ENCODE assay signal across 17 cellular contexts in the genomic region with DNA sequence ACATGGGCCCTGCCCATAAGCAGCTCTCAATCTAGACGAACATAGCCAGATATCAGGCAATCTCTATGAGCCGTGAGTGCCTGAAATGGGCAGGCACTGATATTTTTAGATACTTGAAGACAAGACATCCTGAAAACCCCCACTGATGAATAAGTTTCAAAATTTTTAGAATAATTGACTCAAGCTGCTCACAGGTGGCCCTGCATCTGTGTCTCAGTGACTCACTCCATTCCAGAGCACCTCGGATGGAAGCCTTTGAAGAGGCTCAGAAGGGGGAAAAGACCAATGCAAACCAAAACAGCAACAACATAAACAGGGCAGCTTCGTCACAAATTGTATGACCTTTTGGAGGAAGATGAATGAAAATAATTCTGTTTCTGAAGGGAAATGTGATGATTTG. TPM values are rescaled to one million over a fixed set of nuclear protein-coding genes. Genes with fewer than 3 reads are reported as not detected.
A peak's percentile ranks its signal among the peaks of the same experiment; 100 is the strongest.
DNase-seq lines count a peak whose midpoint lies in the region; ATAC-seq and TF ChIP-seq lines count a peak whose summit lies in the region.
"Had no signal": no experiment of that assay in that cellular context is flagged by ENCODE, and none has a peak within 500 bp of the region (broad histone marks: within the 10 kb centered on the region; RNA-seq: fewer than 3 reads in every experiment).

No MANE protein-coding gene starts in this region.

- TF ChIP-seq CTCF in foreskin fibroblast (IDR thresholded peaks at IDR 0.05; ENCODE audit: low read depth, low read length) = no peak

- H3K9me3 ChIP-seq in SJSA1 (replicated peaks) = 0 out of 2 replicates have a peak, but pooled peaks cover 2% of the 10 kb centered on the region

- H3K4me3 ChIP-seq in SJSA1 = no peak overlapping the region
- no peak overlapping the region for H3K4me3 ChIP-seq in foreskin fibroblast (ENCODE audit: low read depth in 1 of 2, low read length in 2 of 2)
- H3K4me3 ChIP-seq: GM12878 had no signal

- ATAC-seq in activated CD8-positive, alpha-beta T cell treated with anti-CD3 and anti-CD28 coated beads, Interleukin-2, amount 10 ng/mL, durations not matched to agents 7 days and 5 days = no peak
- ATAC-seq: GM12878 had no signal

- H3K4me3 Mint-ChIP-seq in activated CD8-positive, alpha-beta T cell treated with anti-CD3 and anti-CD28 coated beads, Interleukin-2, amount 10 ng/mL, durations not matched to agents 7 days and 5 days = no peak overlapping the region
- H3K4me3 Mint-ChIP-seq: CD4-positive, alpha-beta T cell had no signal

- H3K4me1 Mint-ChIP-seq in activated CD8-positive, alpha-beta T cell treated with anti-CD3 and anti-CD28 coated beads, Interleukin-2, amount 10 ng/mL, durations not matched to agents 7 days and 5 days (ENCODE audit: low read depth) = no peaks in the 10 kb centered on the region

- POLR2A ChIA-PET in activated CD8-positive, alpha-beta T cell treated with anti-CD3 and anti-CD28 coated beads, Interleukin-2, amount 10 ng/mL, durations not matched to agents 7 days and 5 days (lab: Charles Lee) = no interaction called here

- no peaks in the 10 kb centered on the region for H3K27me3 ChIP-seq in SJSA1 (replicated peaks)
- H3K27me3 ChIP-seq: BE2C had no signal

- no peaks in the 10 kb centered on the region for H3K36me3 ChIP-seq in SJSA1
- H3K36me3 ChIP-seq: BE2C had no signal

- CTCF ChIA-PET in activated CD8-positive, alpha-beta T cell treated with anti-CD3 and anti-CD28 coated beads, Interleukin-2, amount 10 ng/mL, durations not matched to agents 7 days and 5 days (lab: Charles Lee) = no interaction called here

- H3K27ac Mint-ChIP-seq in activated CD8-positive, alpha-beta T cell treated with anti-CD3 and anti-CD28 coated beads, Interleukin-2, amount 10 ng/mL, durations not matched to agents 7 days and 5 days = no peak overlapping the region
- H3K27ac Mint-ChIP-seq: CD4-positive, alpha-beta T cell had no signal

- H3K9me3 Mint-ChIP-seq in activated CD8-positive, alpha-beta T cell treated with anti-CD3 and anti-CD28 coated beads, Interleukin-2, amount 10 ng/mL, durations not matched to agents 7 days and 5 days (ENCODE audit: insufficient read depth) = peaks cover 18% of the 10 kb centered on the region

- H3K27ac ChIP-seq in SJSA1 = peak overlapping the region; percentile 50
- H3K27ac ChIP-seq: HL-60, RWPE1 had no signal

- H3K27me3 Mint-ChIP-seq in activated CD8-positive, alpha-beta T cell treated with anti-CD3 and anti-CD28 coated beads, Interleukin-2, amount 10 ng/mL, durations not matched to agents 7 days and 5 days (ENCODE audit: low read depth) = peaks cover 7% of the 10 kb centered on the region

- H3K36me3 Mint-ChIP-seq in activated CD8-positive, alpha-beta T cell treated with anti-CD3 and anti-CD28 coated beads, Interleukin-2, amount 10 ng/mL, durations not matched to agents 7 days and 5 days (ENCODE audit: low read depth) = peaks cover 12% of the 10 kb centered on the region

- peaks cover 17% of the 10 kb centered on the region for H3K4me1 ChIP-seq in SJSA1 (replicated peaks)
- H3K4me1 ChIP-seq: BE2C had no signal

- peak; percentile 54 for DNase-seq in HCEC 1CT
- peak; percentile 62 to 66 for DNase-seq in SJSA1 (ENCODE audit: low read depth in 1 of 2, low spot score in 2 of 2)
- DNase-seq in foreskin fibroblast = peak; percentile 10 to 23
- DNase-seq in activated CD8-positive, alpha-beta T cell treated with anti-CD3 and anti-CD28 coated beads, Interleukin-2, amount 10 ng/mL, durations not matched to agents 7 days and 5 days = no peak
- no peak for DNase-seq in NCI-H2107 (lab: John Stamatoyannopoulos, UW)
- no peak for DNase-seq in GDM1 (lab: John Stamatoyannopoulos, UW)
- no peak for DNase-seq in retina
- DNase-seq: BE2C; CD4-positive, alpha-beta T cell; NCI-H1417 treated with DMSO at 0.1 percent for 48 hours; NCI-H2029; NCI-H2171 treated with DMSO at 0.1 percent for 48 hours; NCI-H446 treated with DMSO at 0.1 percent for 48 hours had no signal

RNA-seq across cellular contexts. Expression of gene SLC46A3, which starts 42.8 kb away (rescaled TPM):
- total RNA-seq in SJSA1 (2014; rRNA removed; shearing (Covaris generic)) = 17.1 and 22.4 TPM in 2 replicates
- 10 to 100 TPM; 10.3 to 10.9 TPM for total RNA-seq in activated CD8-positive, alpha-beta T cell treated with anti-CD3 and anti-CD28 coated beads, Interleukin-2, amount 10 ng/mL, durations not matched to agents 7 days and 5 days
- total RNA-seq: G401 had no signal

RNA-seq across cellular contexts. Expression of gene MTUS2, which starts 58.6 kb away (rescaled TPM):
- not detected in 2 replicates for total RNA-seq in SJSA1 (2014; rRNA removed; shearing (Covaris generic))
- total RNA-seq in activated CD8-positive, alpha-beta T cell treated with anti-CD3 and anti-CD28 coated beads, Interleukin-2, amount 10 ng/mL, durations not matched to agents 7 days and 5 days = not detected
- total RNA-seq: G401 had no signal

Comparison
In these comparisons a context has a peak if more than half of its experiments do, and no peak if none do; other contexts are left out.
1. DNase-seq: peak in HCEC 1CT (single experiment), SJSA1 (2 of 2) and foreskin fibroblast (2 of 2); none in activated CD8-positive, alpha-beta T cell treated with anti-CD3 and anti-CD28 coated beads, Interleukin-2, amount 10 ng/mL, durations not matched to agents 7 days and 5 days (single experiment), NCI-H2107 (single experiment), GDM1 (single experiment) and retina (single experiment).